8 cellular contexts compared by ENCODE assay signal in the genomic region with DNA sequence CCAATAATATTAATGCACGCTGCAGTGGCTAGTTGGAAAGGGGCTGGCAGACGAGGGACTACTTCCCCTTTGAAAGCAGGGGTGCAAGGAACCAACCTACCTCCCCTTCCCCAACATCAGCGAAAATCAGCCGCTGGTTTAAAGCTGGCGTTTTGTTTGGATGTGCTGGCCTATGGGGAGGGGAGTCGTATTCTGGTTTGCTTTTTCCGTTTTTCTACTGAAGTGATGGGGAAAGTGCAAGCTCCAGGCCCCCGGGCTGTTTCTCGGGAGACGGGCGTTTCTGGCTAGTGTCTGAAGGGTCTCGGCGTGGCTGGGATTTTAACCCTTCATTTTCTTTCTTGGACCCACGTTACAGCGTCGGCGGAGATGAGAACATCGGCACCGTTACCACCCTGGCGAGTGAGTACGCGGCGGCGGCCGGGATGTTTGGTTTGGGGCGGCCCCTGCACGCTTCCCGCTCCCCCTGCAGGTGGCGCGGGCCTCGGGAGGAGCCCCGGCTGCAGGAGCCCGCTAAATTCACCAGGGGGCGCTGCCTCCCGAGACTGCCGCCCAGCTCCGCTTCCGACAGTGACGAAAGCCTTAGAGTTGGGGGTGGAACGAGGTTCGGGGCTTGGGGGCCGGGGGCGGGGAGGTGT.
DNase-seq lines count a peak whose midpoint lies in the region; ATAC-seq and TF ChIP-seq lines count a peak whose summit lies in the region.

No MANE protein-coding gene starts in this region.

- TF ChIP-seq CTCF in BJ (IDR thresholded peaks at IDR 0.05; ENCODE audit: insufficient read depth, low read depth, low read length) (peak; percentile 100), coronary artery (IDR thresholded peaks at IDR 0.05) (peak; percentile 100)

- H3K27me3 ChIP-seq in BJ (ENCODE audit: control insufficient read depth, insufficient read depth, low read length): no peaks in the 10 kb centered on the region

- DNase-seq in BJ (ENCODE audit: low read depth): peak; percentile 16
- DNase-seq in NCI-H524 (lab: John Stamatoyannopoulos, UW): peak; percentile 65 to 83
- peak; percentile 89 for DNase-seq in activated CD4-positive, alpha-beta T cell treated with anti-CD3 and anti-CD28 coated beads, Interleukin-2, amount 10 ng/mL, durations not matched to agents 7 days and 5 days
- DNase-seq in coronary artery (ENCODE audit: low spot score): peak; percentile 88
- DNase-seq in left lobe of liver (ENCODE audit: low spot score): peak; percentile 83
- peak; percentile 93 for DNase-seq in stimulated activated CD4-positive, alpha-beta T cell treated with anti-CD3 and anti-CD28 coated beads, Interleukin-2, amount 100 ng/mL, for 24 hours

- H3K36me3 Mint-ChIP-seq in activated CD4-positive, alpha-beta T cell treated with anti-CD3 and anti-CD28 coated beads, Interleukin-2, amount 10 ng/mL, durations not matched to agents 7 days and 5 days (ENCODE audit: low read depth): peaks cover 7% of the 10 kb centered on the region

- peak overlapping the region; percentile 57 for H3K27ac ChIP-seq in coronary artery

- CTCF ChIA-PET in BJ (lab: Yijun Ruan, JAX): interaction anchor here (0.6 to 4.5 kb wide), 41 partner anchors 10 to 812 kb away, joined by 3 to 40 read pairs (median 4); a partner anchor contains a TSS
- CTCF ChIA-PET in activated CD4-positive, alpha-beta T cell treated with anti-CD3 and anti-CD28 coated beads, Interleukin-2, amount 10 ng/mL, durations not matched to agents 7 days and 5 days (lab: Charles Lee): interaction anchor here (0.6 to 4.3 kb wide), 50 partner anchors 9 to 371 kb away, joined by 3 to 61 read pairs (median 5); a partner anchor contains a TSS

- peaks cover 7% of the 10 kb centered on the region for H3K9me3 Mint-ChIP-seq in activated CD4-positive, alpha-beta T cell treated with anti-CD3 and anti-CD28 coated beads, Interleukin-2, amount 10 ng/mL, durations not matched to agents 7 days and 5 days

- H3K4me3 Mint-ChIP-seq in activated CD4-positive, alpha-beta T cell treated with anti-CD3 and anti-CD28 coated beads, Interleukin-2, amount 10 ng/mL, durations not matched to agents 7 days and 5 days: peak overlapping the region; percentile 90

- H3K27ac Mint-ChIP-seq in activated CD4-positive, alpha-beta T cell treated with anti-CD3 and anti-CD28 coated beads, Interleukin-2, amount 10 ng/mL, durations not matched to agents 7 days and 5 days: peak overlapping the region; percentile 86

- ATAC-seq in GM19324 (IDR thresholded peaks at IDR 0.05; ENCODE audit: low FRiP score, unreplicated experiment) (peak; percentile 88), HG03442 (IDR thresholded peaks at IDR 0.05; ENCODE audit: unreplicated experiment) (peak; percentile 89), left lobe of liver (peak; percentile 100)

- H3K4me3 ChIP-seq in BJ (ENCODE audit: low read depth, low read length) (peak overlapping the region; percentile 54), coronary artery (peak overlapping the region; percentile 71)

- POLR2A ChIA-PET in BJ (lab: Charles Lee): interaction anchor here (0.6 to 0.8 kb wide), 2 partner anchors 17 to 51 kb away, joined by 4 to 11 read pairs; no protein-coding TSS in a partner anchor
- POLR2A ChIA-PET in activated CD4-positive, alpha-beta T cell treated with anti-CD3 and anti-CD28 coated beads, Interleukin-2, amount 10 ng/mL, durations not matched to agents 7 days and 5 days (lab: Charles Lee): no interaction called here

- H3K36me3 ChIP-seq in BJ (ENCODE audit: control insufficient read depth, insufficient read depth, low read length): no peaks in the 10 kb centered on the region

- peaks cover 30% of the 10 kb centered on the region for H3K4me1 Mint-ChIP-seq in activated CD4-positive, alpha-beta T cell treated with anti-CD3 and anti-CD28 coated beads, Interleukin-2, amount 10 ng/mL, durations not matched to agents 7 days and 5 days

- H3K27me3 Mint-ChIP-seq in activated CD4-positive, alpha-beta T cell treated with anti-CD3 and anti-CD28 coated beads, Interleukin-2, amount 10 ng/mL, durations not matched to agents 7 days and 5 days: peaks cover 11% of the 10 kb centered on the region

Comparison
In these comparisons a context has a peak if more than half of its experiments do, and no peak if none do; other contexts are left out.
1. Peak in every context shown above with its lines: DNase-seq, ATAC-seq, H3K4me3 ChIP-seq and H3K27ac ChIP-seq.
2. DNase-seq: peak in every context shown above with its lines; median percentile 93 in stimulated activated CD4-positive, alpha-beta T cell treated with anti-CD3 and anti-CD28 coated beads, Interleukin-2, amount 100 ng/mL, for 24 hours; 89 in activated CD4-positive, alpha-beta T cell treated with anti-CD3 and anti-CD28 coated beads, Interleukin-2, amount 10 ng/mL, durations not matched to agents 7 days and 5 days; 88 in coronary artery; 83 in left lobe of liver; 74 in NCI-H524; 16 in BJ.